ENCODE assay signal across 8 cellular contexts in the genomic region with DNA sequence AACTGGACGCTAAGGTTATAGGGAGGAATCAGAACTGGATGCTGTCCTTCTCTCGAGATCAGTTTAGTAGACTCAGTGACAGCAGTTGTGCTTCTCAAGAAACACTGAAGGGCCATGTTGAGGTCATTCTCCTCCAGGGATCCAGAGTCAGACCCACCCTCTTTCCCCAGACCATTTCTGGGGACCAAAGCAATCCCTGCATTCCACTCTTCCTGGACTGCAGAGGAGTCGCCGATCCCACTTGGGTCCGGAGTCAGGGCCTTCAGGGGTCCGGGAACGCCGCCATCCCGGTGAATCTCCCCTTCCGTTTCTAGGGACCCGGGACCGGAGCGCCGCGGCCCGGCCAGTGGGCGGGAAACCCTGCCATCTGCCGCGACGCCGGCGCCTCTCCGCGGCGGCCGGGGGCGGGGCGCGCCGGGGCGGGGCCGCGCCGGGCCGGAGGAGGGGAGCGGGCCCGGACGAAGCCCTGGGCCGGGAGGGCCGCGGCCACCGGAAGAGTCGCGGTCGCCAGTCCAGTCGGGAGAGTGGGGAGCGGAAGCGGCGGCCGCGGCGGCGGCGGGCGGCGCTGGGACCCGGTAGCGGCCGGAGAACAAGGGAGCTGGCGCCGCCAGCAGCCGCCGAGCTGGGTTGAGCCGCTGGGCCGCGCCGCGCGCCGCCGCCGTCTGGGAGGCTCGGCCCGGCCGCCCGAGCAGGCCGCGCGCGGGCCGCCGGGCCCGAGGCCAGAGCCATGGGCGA.
A peak's percentile ranks its signal among the peaks of the same experiment; 100 is the strongest.
DNase-seq lines count a peak whose midpoint lies in the region; ATAC-seq and TF ChIP-seq lines count a peak whose summit lies in the region.

TSS of gene DVL3 (plus strand) at position 469 of the 735 bp plus-strand sequence. CDS start at position 728, 259 bp downstream.

- peak within 1 kb of the TSS; percentile 86 for H3K27ac ChIP-seq in C4-2B
- H3K27ac ChIP-seq in substantia nigra (ENCODE audit: low read depth, low read length, poor library complexity, severe bottlenecking), result peak within 1 kb of the TSS; percentile 94

- DNase-seq in NCI-H526 treated with DMSO at 0.1 percent for 48 hours (lab: John Stamatoyannopoulos, UW) (peak; percentile 32), activated T-cell treated with anti-CD3 and anti-CD28 coated beads for 48 hours (ENCODE audit: low read depth) (peak; percentile 44), erythroblast (lab: John Stamatoyannopoulos, UW) (peak; percentile 77 to 87), midbrain (lab: John Stamatoyannopoulos, UW) (peak; percentile 60), substantia nigra (lab: John Stamatoyannopoulos, UW) (peak in 44 of 49 donors; percentile 29 to 88 (median 59))

- peak; percentile 83 for ATAC-seq in GM19025 (IDR thresholded peaks at IDR 0.05; ENCODE audit: low read depth, unreplicated experiment)
- ATAC-seq in HG03135 (IDR thresholded peaks at IDR 0.05; ENCODE audit: unreplicated experiment), result peak; percentile 68

- no peak for TF ChIP-seq CTCF in C4-2B (conservative IDR thresholded peaks at IDR 0.05)

- TF ChIP-seq POLR2A in erythroblast (IDR thresholded peaks at IDR 0.05; ENCODE audit: low read length), result no peak

Comparison
In these comparisons a context has a peak if more than half of its experiments do, and no peak if none do; other contexts are left out.
1. Peak in every context shown above with its lines: DNase-seq, ATAC-seq and H3K27ac ChIP-seq.
2. DNase-seq: peak in every context shown above with its lines; median percentile 82 in erythroblast; 60 in midbrain; 59 in substantia nigra; 44 in activated T-cell treated with anti-CD3 and anti-CD28 coated beads for 48 hours; 32 in NCI-H526 treated with DMSO at 0.1 percent for 48 hours.